Comparison of ENCODE assay signal across 15 cellular contexts in genomic region chr3:42762046-42762724, GRCh38. TPM values are rescaled to one million over a fixed set of nuclear protein-coding genes. Genes with fewer than 3 reads are reported as not detected.
DNase-seq lines count a peak whose midpoint lies in the region; TF ChIP-seq lines count a peak whose summit lies in the region.
"Had no signal": no experiment of that assay in that cellular context is flagged by ENCODE, and none has a peak within 500 bp of the region (broad histone marks: within the 10 kb centered on the region; RNA-seq: fewer than 3 reads in every experiment).

No MANE protein-coding gene starts in this region.

- no peak overlapping the region for H3K14ac ChIP-seq in trophoblast cell (ENCODE audit: low read length)

- H3K36me3 Mint-ChIP-seq in CD14-positive monocyte, result peaks cover 0 to 6% of the 10 kb centered on the region in 2 donors
- no peaks in the 10 kb centered on the region for H3K36me3 Mint-ChIP-seq in activated T-helper 1 cell treated with anti-CD3 and anti-CD28 coated beads, Interleukin-12 subunit alpha, Interleukin-12 subunit beta, Interleukin-2, Interleukin-4 antibody, amounts not matched to agents 30 ng/mL and 10 ng/mL and 1 ng/mL, durations not matched to agents 14 hours and 24 hours and 36 hours (ENCODE audit: low read depth)

- no CpG with 5 or more reads among the region's 6 CpGs for WGBS in trophoblast cell (ENCODE audit: extremely low coverage, insufficient coverage, insufficient read length)
- WGBS in SK-N-SH (ENCODE audit: low lambda C conversion rate), result 72% methylated on average over 6 of the region's 6 CpGs

- H3K4me1 ChIP-seq in trophoblast cell (ENCODE audit: control insufficient read depth in 1 of 2, insufficient read depth in 2 of 2, low read length in 2 of 2) (peaks cover 3 to 7% of the 10 kb centered on the region in 2 experiments), SK-N-SH (ENCODE audit: control insufficient read depth in 1 of 2, insufficient read depth in 2 of 2, low read depth in 1 of 2, low read length in 1 of 2) (peaks cover 0 to 18% of the 10 kb centered on the region in 2 experiments; a peak in 1 of 4 replicates)
- H3K4me1 ChIP-seq: breast epithelium, SJSA1 had no signal

- H3F3A ChIP-seq in SK-N-SH (replicated peaks; ENCODE audit: insufficient read depth), result no peaks in the 10 kb centered on the region

- H4K12ac ChIP-seq in trophoblast cell (ENCODE audit: low read depth, low read length), result no peak overlapping the region

- no peak overlapping the region for H3K27ac ChIP-seq in trophoblast cell (ENCODE audit: low read depth, low read length)
- H3K27ac ChIP-seq in SK-N-SH (ENCODE audit: low read depth in 2 of 2, low read length in 1 of 2), result no peak overlapping the region

- H3K27me3 ChIP-seq in trophoblast cell (ENCODE audit: insufficient read depth, low read length) (no peaks in the 10 kb centered on the region), SK-N-SH (ENCODE audit: insufficient read depth) (no peaks in the 10 kb centered on the region)
- H3K27me3 ChIP-seq: breast epithelium, SJSA1 had no signal

- TF ChIP-seq EP300 in SK-N-SH (IDR thresholded peaks at IDR 0.05; ENCODE audit: borderline replicate concordance in 1 of 2, low read depth in 1 of 2, low read length in 1 of 2), result no peak

- H3K9me3 ChIP-seq in trophoblast cell (ENCODE audit: insufficient read depth, low read depth, low read length) (no peaks in the 10 kb centered on the region), SK-N-SH (no peaks in the 10 kb centered on the region)
- H3K9me3 ChIP-seq: breast epithelium, SJSA1 had no signal

- no peak overlapping the region for H3K4ac ChIP-seq in trophoblast cell (ENCODE audit: low read depth, low read length)

- H2AK5ac ChIP-seq in trophoblast cell (ENCODE audit: low read length), result no peak overlapping the region

- H3K23ac ChIP-seq in trophoblast cell (ENCODE audit: low read length), result no peak overlapping the region

- H3K9me3 Mint-ChIP-seq in CD14-positive monocyte, result peaks cover 0 to 6% (median 0%) of the 10 kb centered on the region in 7 donors
- H3K9me3 Mint-ChIP-seq in activated T-helper 1 cell treated with anti-CD3 and anti-CD28 coated beads, Interleukin-12 subunit alpha, Interleukin-12 subunit beta, Interleukin-2, Interleukin-4 antibody, amounts not matched to agents 30 ng/mL and 10 ng/mL and 1 ng/mL, durations not matched to agents 14 hours and 24 hours and 36 hours, result no peaks in the 10 kb centered on the region

- no peak overlapping the region for H2BK5ac ChIP-seq in trophoblast cell (ENCODE audit: low read depth, low read length, poor library complexity)

- H4K91ac ChIP-seq in trophoblast cell (ENCODE audit: low read depth, low read length), result no peak overlapping the region

- H3K4me3 ChIP-seq in trophoblast cell (ENCODE audit: low read depth, low read length) (no peak overlapping the region), SK-N-SH (ENCODE audit: low read depth in 2 of 2, low read length in 1 of 2) (no peak overlapping the region)
- H3K4me3 ChIP-seq: breast epithelium, SJSA1 had no signal

- H3K27ac Mint-ChIP-seq in CD14-positive monocyte, result peak overlapping the region; percentile 96 to 99 (median 98)
- no peak overlapping the region for H3K27ac Mint-ChIP-seq in activated T-helper 1 cell treated with anti-CD3 and anti-CD28 coated beads, Interleukin-12 subunit alpha, Interleukin-12 subunit beta, Interleukin-2, Interleukin-4 antibody, amounts not matched to agents 30 ng/mL and 10 ng/mL and 1 ng/mL, durations not matched to agents 14 hours and 24 hours and 36 hours

- no peak for TF ChIP-seq RAD21 in SK-N-SH (IDR thresholded peaks at IDR 0.05; ENCODE audit: low read length)

- H2BK12ac ChIP-seq in trophoblast cell (ENCODE audit: low read length), result no peak overlapping the region

- POLR2A ChIA-PET in SK-N-SH (lab: Yijun Ruan, JAX), result no interaction called here

- H3K79me1 ChIP-seq in trophoblast cell (ENCODE audit: low read length), result no peaks in the 10 kb centered on the region

- H3K4me2 ChIP-seq in trophoblast cell (ENCODE audit: low read length) (no peak overlapping the region), SK-N-SH (no peak overlapping the region)

- peaks cover 72% of the 10 kb centered on the region for H3K4me1 Mint-ChIP-seq in CD14-positive monocyte
- H3K4me1 Mint-ChIP-seq in activated T-helper 1 cell treated with anti-CD3 and anti-CD28 coated beads, Interleukin-12 subunit alpha, Interleukin-12 subunit beta, Interleukin-2, Interleukin-4 antibody, amounts not matched to agents 30 ng/mL and 10 ng/mL and 1 ng/mL, durations not matched to agents 14 hours and 24 hours and 36 hours (ENCODE audit: low read depth), result no peaks in the 10 kb centered on the region

- peaks cover 0 to 2% (median 2%) of the 10 kb centered on the region in 3 donors for H3K27me3 Mint-ChIP-seq in CD14-positive monocyte (ENCODE audit: low read depth in 3 of 3)
- peaks cover 8% of the 10 kb centered on the region for H3K27me3 Mint-ChIP-seq in activated T-helper 1 cell treated with anti-CD3 and anti-CD28 coated beads, Interleukin-12 subunit alpha, Interleukin-12 subunit beta, Interleukin-2, Interleukin-4 antibody, amounts not matched to agents 30 ng/mL and 10 ng/mL and 1 ng/mL, durations not matched to agents 14 hours and 24 hours and 36 hours (ENCODE audit: insufficient read depth)

- TF ChIP-seq CTCF in CD14-positive monocyte (IDR thresholded peaks at IDR 0.05) (no peak), SK-N-SH (IDR thresholded peaks at IDR 0.05) (no peak)

- H3K18ac ChIP-seq in trophoblast cell (ENCODE audit: low read length), result no peak overlapping the region

- H3K9ac ChIP-seq in trophoblast cell (ENCODE audit: low read length) (no peak overlapping the region), SK-N-SH (no peak overlapping the region)

- no peak overlapping the region for H4K8ac ChIP-seq in trophoblast cell (ENCODE audit: low read depth, low read length)

- no peaks in the 10 kb centered on the region for H3K36me3 ChIP-seq in trophoblast cell (ENCODE audit: control insufficient read depth in 1 of 2, insufficient read depth in 2 of 2, low read length in 2 of 2)
- H3K36me3 ChIP-seq in SK-N-SH (replicated peaks in 1 of 2; ENCODE audit: control insufficient read depth in 1 of 2, insufficient read depth in 2 of 2, low read length in 1 of 2), result no peaks in the 10 kb centered on the region
- H3K36me3 ChIP-seq: breast epithelium, SJSA1 had no signal

- H3K4me3 Mint-ChIP-seq in CD14-positive monocyte, result peak overlapping the region in 1 of 2 donors; percentile 69
- no peak overlapping the region for H3K4me3 Mint-ChIP-seq in activated T-helper 1 cell treated with anti-CD3 and anti-CD28 coated beads, Interleukin-12 subunit alpha, Interleukin-12 subunit beta, Interleukin-2, Interleukin-4 antibody, amounts not matched to agents 30 ng/mL and 10 ng/mL and 1 ng/mL, durations not matched to agents 14 hours and 24 hours and 36 hours

- H3K79me2 ChIP-seq in trophoblast cell (ENCODE audit: control insufficient read depth, insufficient read depth, low read length, poor library complexity), result no peaks in the 10 kb centered on the region
- no peaks in the 10 kb centered on the region for H3K79me2 ChIP-seq in SK-N-SH (ENCODE audit: insufficient read depth)

- H4K20me1 ChIP-seq in SK-N-SH (ENCODE audit: insufficient read depth), result no peaks in the 10 kb centered on the region

- DNase-seq in CD14-positive monocyte (ENCODE audit: low spot score), result peak; percentile 77
- peak; percentile 80 for DNase-seq in NOMO-1 treated with dmso at 0.1 percent for 144 hours (lab: John Stamatoyannopoulos, UW; ENCODE audit: unreplicated experiment)
- DNase-seq in fibroblast of the conjunctiva (ENCODE audit: low read depth), result peak; percentile 57
- DNase-seq in trophoblast cell, result peak; percentile 76 to 88
- no peak for DNase-seq in activated effector memory CD4-positive, alpha-beta T cell treated with Interleukin-2 at 50 U/mL for 16 hours
- DNase-seq in activated T-helper 1 cell treated with anti-CD3 and anti-CD28 coated beads, Interleukin-12 subunit alpha, Interleukin-12 subunit beta, Interleukin-2, Interleukin-4 antibody, amounts not matched to agents 30 ng/mL and 10 ng/mL and 1 ng/mL, durations not matched to agents 14 hours and 24 hours and 36 hours (ENCODE audit: low spot score), result no peak
- DNase-seq in SK-N-SH, result no peak
- DNase-seq in stimulated activated naive CD4-positive, alpha-beta T cell (lab: John Stamatoyannopoulos, UW), result no peak
- DNase-seq: activated CD4-positive, CD25-positive, alpha-beta regulatory T cell; NCI-H446 had no signal

- H2BK120ac ChIP-seq in trophoblast cell (ENCODE audit: insufficient read depth, low read length, poor library complexity), result no peak overlapping the region

- H2AFZ ChIP-seq in trophoblast cell (ENCODE audit: insufficient read depth, low read length, poor library complexity) (no peak overlapping the region), SK-N-SH (ENCODE audit: low read depth) (no peak overlapping the region)

- intact Hi-C loops in CD14-positive monocyte (cut with micrococcal nuclease), result loop anchor here in 1 of 2 donors (10.0 kb wide), 1 partner anchor 157 kb away; the partner anchor contains the start of gene NKTR
- intact Hi-C loops in activated T-helper 1 cell treated with anti-CD3 and anti-CD28 coated beads, Interleukin-12 subunit alpha, Interleukin-12 subunit beta, Interleukin-2, Interleukin-4 antibody, amounts not matched to agents 30 ng/mL and 10 ng/mL and 1 ng/mL, durations not matched to agents 14 hours and 24 hours and 36 hours (cut with micrococcal nuclease), result no loop called here

- no peaks in the 10 kb centered on the region for H3K9me2 ChIP-seq in SK-N-SH

- CTCF ChIA-PET in SK-N-SH (lab: Yijun Ruan, JAX), result interaction anchor here (0.8 to 2.9 kb wide), 4 partner anchors 12 to 212 kb away, joined by 3 to 16 read pairs (median 4); no protein-coding TSS in a partner anchor

RNA-seq across cellular contexts. Expression of gene CCDC13, which starts 10.9 kb away (rescaled TPM):
- polyA plus RNA-seq in CD14-positive monocyte, result 1 to 10 TPM in 1 of 2 donors, under 1 TPM in 1; 0.97 to 2.4 TPM
- polyA plus RNA-seq in trophoblast cell (2013), result 0.81 and 1.0 TPM in 2 replicates
- total RNA-seq in activated T-helper 1 cell treated with anti-CD3 and anti-CD28 coated beads, Interleukin-12 subunit alpha, Interleukin-12 subunit beta, Interleukin-2, Interleukin-4 antibody, amounts not matched to agents 30 ng/mL and 10 ng/mL and 1 ng/mL, durations not matched to agents 14 hours and 24 hours and 36 hours, result 0.32 TPM in 1 of 2 replicates, not detected in the other
- polyA plus RNA-seq in SK-N-SH (2012; rRNA removed), result 0.66 and 1.3 TPM in 2 replicates
- 0.37 and 0.82 TPM in 2 replicates for polyA plus RNA-seq in SK-N-SH (2012; cell fraction: cytosol; rRNA removed)
- polyA plus RNA-seq in SK-N-SH (2012; cell fraction: nucleus; rRNA removed), result 2.9 and 3.2 TPM in 2 replicates

RNA-seq across cellular contexts. Expression of gene HIGD1A, which starts 42.1 kb away (rescaled TPM):
- 100 to 1,000 TPM; 104 to 115 TPM for polyA plus RNA-seq in CD14-positive monocyte
- 291 and 298 TPM in 2 replicates for polyA plus RNA-seq in trophoblast cell (2013)
- 90.1 and 97.5 TPM in 2 replicates for total RNA-seq in activated T-helper 1 cell treated with anti-CD3 and anti-CD28 coated beads, Interleukin-12 subunit alpha, Interleukin-12 subunit beta, Interleukin-2, Interleukin-4 antibody, amounts not matched to agents 30 ng/mL and 10 ng/mL and 1 ng/mL, durations not matched to agents 14 hours and 24 hours and 36 hours
- 72.1 and 112 TPM in 2 replicates for polyA plus RNA-seq in SK-N-SH (2012; rRNA removed)
- polyA plus RNA-seq in SK-N-SH (2012; cell fraction: cytosol; rRNA removed), result 147 and 222 TPM in 2 replicates
- polyA plus RNA-seq in SK-N-SH (2012; cell fraction: nucleus; rRNA removed), result 13.6 and 31.7 TPM in 2 replicates

RNA-seq across cellular contexts. Expression of gene ACKR2, which starts 47.1 kb away (rescaled TPM):
- polyA plus RNA-seq in CD14-positive monocyte (not detected), SK-N-SH (2012; rRNA removed) (0.10 and 0.11 TPM in 2 replicates)
- 44.4 and 51.3 TPM in 2 replicates for polyA plus RNA-seq in trophoblast cell (2013)
- 0.66 and 0.88 TPM in 2 replicates for total RNA-seq in activated T-helper 1 cell treated with anti-CD3 and anti-CD28 coated beads, Interleukin-12 subunit alpha, Interleukin-12 subunit beta, Interleukin-2, Interleukin-4 antibody, amounts not matched to agents 30 ng/mL and 10 ng/mL and 1 ng/mL, durations not matched to agents 14 hours and 24 hours and 36 hours
- 0.03 and 0.09 TPM in 2 replicates for polyA plus RNA-seq in SK-N-SH (2012; cell fraction: cytosol; rRNA removed)
- polyA plus RNA-seq in SK-N-SH (2012; cell fraction: nucleus; rRNA removed), result 0.21 and 0.22 TPM in 2 replicates
- total RNA-seq: G401, SJSA1 had no signal
- polyA plus RNA-seq: neural cell had no signal

RNA-seq across cellular contexts. Expression of gene HHATL, which starts 59.6 kb away (rescaled TPM):
- polyA plus RNA-seq in CD14-positive monocyte (not detected), SK-N-SH (2012; rRNA removed) (not detected in 2 replicates)
- 0.43 and 0.63 TPM in 2 replicates for polyA plus RNA-seq in trophoblast cell (2013)
- not detected in 2 replicates for total RNA-seq in activated T-helper 1 cell treated with anti-CD3 and anti-CD28 coated beads, Interleukin-12 subunit alpha, Interleukin-12 subunit beta, Interleukin-2, Interleukin-4 antibody, amounts not matched to agents 30 ng/mL and 10 ng/mL and 1 ng/mL, durations not matched to agents 14 hours and 24 hours and 36 hours
- polyA plus RNA-seq in SK-N-SH (2012; cell fraction: cytosol; rRNA removed), result not detected in 2 replicates
- polyA plus RNA-seq in SK-N-SH (2012; cell fraction: nucleus; rRNA removed), result 0.09 TPM in 1 of 2 replicates, not detected in the other
- total RNA-seq: G401, SJSA1 had no signal
- polyA plus RNA-seq: BJ, neural cell had no signal

Comparison
In these comparisons a context has a peak if more than half of its experiments do, and no peak if none do; other contexts are left out.
1. DNase-seq: peak in CD14-positive monocyte (single experiment), NOMO-1 treated with dmso at 0.1 percent for 144 hours (single experiment), fibroblast of the conjunctiva (single experiment) and trophoblast cell (2 of 2); none in activated effector memory CD4-positive, alpha-beta T cell treated with Interleukin-2 at 50 U/mL for 16 hours (single experiment), activated T-helper 1 cell treated with anti-CD3 and anti-CD28 coated beads, Interleukin-12 subunit alpha, Interleukin-12 subunit beta, Interleukin-2, Interleukin-4 antibody, amounts not matched to agents 30 ng/mL and 10 ng/mL and 1 ng/mL, durations not matched to agents 14 hours and 24 hours and 36 hours (single experiment), SK-N-SH (single experiment) and stimulated activated naive CD4-positive, alpha-beta T cell (0 of 6).